In the genomic region with DNA sequence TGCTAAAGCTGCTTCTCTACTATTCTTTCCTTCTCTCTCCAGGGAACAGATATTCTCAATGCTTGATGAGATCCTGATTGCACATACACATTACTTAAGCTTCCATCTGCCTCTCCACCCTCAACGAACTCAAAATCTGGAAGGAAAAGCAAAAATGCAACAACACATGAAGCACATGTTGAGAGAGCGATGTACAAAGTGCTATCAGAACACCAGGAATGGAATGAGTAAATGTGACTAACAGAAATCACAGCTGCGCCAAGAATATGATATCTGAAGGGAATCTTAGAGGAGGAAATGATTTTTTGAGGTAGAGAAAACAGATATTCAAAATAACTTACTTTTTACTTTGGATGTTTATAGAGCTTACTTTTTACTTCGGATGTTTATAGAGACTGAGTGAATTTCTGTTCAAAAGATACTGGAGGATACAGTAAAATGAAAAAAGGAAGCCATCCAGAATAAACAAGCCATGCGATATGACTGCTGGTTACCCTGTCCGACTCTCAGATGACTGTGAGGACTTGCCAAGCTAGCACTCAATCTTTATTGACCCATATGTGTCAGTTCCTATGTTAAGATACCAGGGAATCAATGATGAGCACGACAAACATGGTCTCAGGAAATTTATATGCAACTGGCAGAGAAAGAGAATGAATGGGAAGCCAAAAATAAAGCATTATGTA, we compare ENCODE assay signal across 15 cellular contexts.
DNase-seq lines count a peak whose midpoint lies in the region; ATAC-seq and TF ChIP-seq lines count a peak whose summit lies in the region.
"Had no signal": no experiment of that assay in that cellular context is flagged by ENCODE, and none has a peak within 500 bp of the region (broad histone marks: within the 10 kb centered on the region; RNA-seq: fewer than 3 reads in every experiment).

No MANE protein-coding gene starts in this region.

- DNase-seq in HCEC 1CT (peak; percentile 80), choroid plexus epithelial cell (ENCODE audit: low read depth) (peak; percentile 83), iris pigment epithelial cell (ENCODE audit: low read depth) (peak; percentile 85), stromal cell of bone marrow (ENCODE audit: low read depth) (peak; percentile 48), HT-29 (ENCODE audit: low spot score) (no peak), NCI-H345 (lab: John Stamatoyannopoulos, UW) (no peak)
- DNase-seq in activated naive CD4-positive, alpha-beta T cell treated with anti-CD3 and anti-CD28 coated beads for 36 hours = no peak
- DNase-seq: activated CD4-positive, CD25-positive, alpha-beta regulatory T cell; COR-L47; naive B cell; NCI-H1930; small intestine; SW 1271; transverse colon had no signal

- no peak for TF ChIP-seq CTCF in choroid plexus epithelial cell (conservative IDR thresholded peaks at IDR 0.05; ENCODE audit: low read depth, low read length)

- H3K27me3 Mint-ChIP-seq in activated naive CD4-positive, alpha-beta T cell treated with anti-CD3 and anti-CD28 coated beads for 36 hours (ENCODE audit: low read depth) = no peaks in the 10 kb centered on the region
- H3K27me3 Mint-ChIP-seq: naive B cell had no signal

- ATAC-seq in GM21723 (IDR thresholded peaks at IDR 0.05; ENCODE audit: unreplicated experiment) = no peak

- intact Hi-C loops in activated naive CD4-positive, alpha-beta T cell treated with anti-CD3 and anti-CD28 coated beads for 36 hours (cut with micrococcal nuclease) = no loop called here

- CTCF ChIA-PET in activated naive CD4-positive, alpha-beta T cell treated with anti-CD3 and anti-CD28 coated beads for 36 hours (lab: Charles Lee) = interaction anchor here (0.5 to 0.7 kb wide), 2 partner anchors 70 to 71 kb away, joined by 3 to 4 read pairs; no protein-coding TSS in a partner anchor

- H3K4me3 Mint-ChIP-seq in activated naive CD4-positive, alpha-beta T cell treated with anti-CD3 and anti-CD28 coated beads for 36 hours = no peak overlapping the region
- H3K4me3 Mint-ChIP-seq: naive B cell had no signal

- no peak overlapping the region for H3K27ac Mint-ChIP-seq in activated naive CD4-positive, alpha-beta T cell treated with anti-CD3 and anti-CD28 coated beads for 36 hours

- H3K9me3 Mint-ChIP-seq in activated naive CD4-positive, alpha-beta T cell treated with anti-CD3 and anti-CD28 coated beads for 36 hours = peaks cover 2% of the 10 kb centered on the region

- H3K36me3 Mint-ChIP-seq in activated naive CD4-positive, alpha-beta T cell treated with anti-CD3 and anti-CD28 coated beads for 36 hours (ENCODE audit: low read depth) = no peaks in the 10 kb centered on the region

- no peaks in the 10 kb centered on the region for H3K4me1 Mint-ChIP-seq in activated naive CD4-positive, alpha-beta T cell treated with anti-CD3 and anti-CD28 coated beads for 36 hours (ENCODE audit: low read depth)

- H3K4me3 ChIP-seq in choroid plexus epithelial cell (ENCODE audit: low read depth, low read length) = no peak overlapping the region
- H3K4me3 ChIP-seq: transverse colon had no signal

Comparison
In these comparisons a context has a peak if more than half of its experiments do, and no peak if none do; other contexts are left out.
1. DNase-seq: peak in HCEC 1CT (single experiment), choroid plexus epithelial cell (single experiment), iris pigment epithelial cell (single experiment) and stromal cell of bone marrow (single experiment); none in HT-29 (single experiment), activated naive CD4-positive, alpha-beta T cell treated with anti-CD3 and anti-CD28 coated beads for 36 hours (single experiment) and NCI-H345 (single experiment).